In the genomic region with DNA sequence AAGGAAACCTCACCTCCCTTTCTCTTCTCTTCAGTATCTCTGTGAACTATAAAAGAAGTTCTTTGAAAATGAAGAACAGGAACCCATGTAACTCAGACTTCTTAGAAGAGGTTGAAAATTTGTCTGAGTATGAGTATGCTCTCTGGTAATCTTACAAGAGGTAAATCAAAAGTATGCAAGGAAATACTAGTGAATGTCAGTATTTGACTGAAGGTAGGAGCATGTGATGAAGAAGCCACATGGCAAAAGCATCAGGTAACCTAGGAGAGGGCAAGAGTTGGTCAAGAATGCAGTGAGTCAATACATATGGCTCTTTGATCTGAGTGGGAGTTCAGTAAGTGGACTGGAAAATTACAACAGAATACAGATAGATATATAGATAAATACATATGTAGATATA, we compare ENCODE assay signal across 23 cellular contexts.
DNase-seq lines count a peak whose midpoint lies in the region; ATAC-seq, FAIRE-seq and TF ChIP-seq lines count a peak whose summit lies in the region.
"Had no signal": no experiment of that assay in that cellular context is flagged by ENCODE, and none has a peak within 500 bp of the region (broad histone marks: within the 10 kb centered on the region; RNA-seq: fewer than 3 reads in every experiment).

No MANE protein-coding gene starts in this region.

- no peak for FAIRE-seq in HepG2 (lab: Jason Lieb, UNC)
- FAIRE-seq: A204.1, GM12892, GM18507, HTR-8/SVneo had no signal

- H3K27ac ChIP-seq in HepG2 (ENCODE audit: extremely low read length, insufficient read depth, low read length) = peak overlapping the region; percentile 67
- H3K27ac ChIP-seq in right lobe of liver = no peak overlapping the region

- TF ChIP-seq POLR2A in HepG2 (IDR thresholded peaks at IDR 0.05; ENCODE audit: insufficient read depth in 1 of 2, low read depth in 2 of 2, low read length in 2 of 2) (no peak), right lobe of liver (IDR thresholded peaks at IDR 0.05) (no peak)

- no peak for TF ChIP-seq CTCF in HepG2 (CRISPR knock-in tag; IDR thresholded peaks at IDR 0.05)
- TF ChIP-seq CTCF in right lobe of liver (IDR thresholded peaks at IDR 0.05) = no peak
- no peak for TF ChIP-seq CTCF in choroid plexus epithelial cell (conservative IDR thresholded peaks at IDR 0.05; ENCODE audit: low read depth, low read length)

- H2AFZ ChIP-seq in HepG2 (ENCODE audit: low read length) = no peak overlapping the region

- no peak overlapping the region for H3K9ac ChIP-seq in HepG2 (ENCODE audit: insufficient read depth, low read depth, low read length)

- no TSS peak for BruUV-seq in HepG2 (replicated peaks; lab: Mats Ljungman, UMichigan)

- in situ Hi-C loops in HepG2 (cut with HindIII; ENCODE audit: extremely low pct_ligation_motif_present, low pct_unique_long_range_greater_than_20kb) = no loop called here

- peaks cover 38% of the 10 kb centered on the region for H3K4me1 ChIP-seq in HepG2 (ENCODE audit: insufficient read depth, low read length)
- peaks cover 2 to 10% (median 3%) of the 10 kb centered on the region in 4 donors for H3K4me1 ChIP-seq in right lobe of liver
- H3K4me1 ChIP-seq: BE2C had no signal

- ATAC-seq in HepG2 (peak; percentile 75), right lobe of liver (no peak), sciatic nerve (no peak)
- ATAC-seq: HCT116 had no signal

- no peak for TF ChIP-seq RAD21 in HepG2 (CRISPR knock-in tag; IDR thresholded peaks at IDR 0.05)

- H3K9me3 ChIP-seq in HepG2 (ENCODE audit: low read length) (no peaks in the 10 kb centered on the region), right lobe of liver (no peaks in the 10 kb centered on the region)
- H3K9me3 ChIP-seq: BE2C had no signal

- TF ChIP-seq EP300 in HepG2 (IDR thresholded peaks at IDR 0.05; ENCODE audit: low read depth in 2 of 2, low read length in 2 of 2) (peak in 1 of 2 experiments; percentile 68; a peak in 1 of 4 replicates), HepG2 (CRISPR knock-in tag; IDR thresholded peaks at IDR 0.05; ENCODE audit: borderline replicate concordance) (no peak)

- no peaks in the 10 kb centered on the region for H4K20me1 ChIP-seq in HepG2 (ENCODE audit: insufficient read depth, low read length)

- intact Hi-C loops in HepG2 (cut with micrococcal nuclease; ENCODE audit: unreplicated experiment) (loop anchor here (2.0 kb wide), 1 partner anchor 58 kb away; no protein-coding TSS in a partner anchor), right lobe of liver (cut with DNase I) (no loop called here), sciatic nerve (cut with DNase I) (no loop called here)

- H3K36me3 ChIP-seq in HepG2 (replicated peaks in 1 of 2; ENCODE audit: control insufficient read depth in 1 of 2, insufficient read depth in 2 of 2, low read length in 2 of 2) = no peaks in the 10 kb centered on the region
- H3K36me3 ChIP-seq in right lobe of liver = no peaks in the 10 kb centered on the region
- H3K36me3 ChIP-seq: BE2C had no signal

- no peaks in the 10 kb centered on the region for H3K79me2 ChIP-seq in HepG2 (ENCODE audit: insufficient read depth, low read length)

- H3K27me3 ChIP-seq in HepG2 (ENCODE audit: control insufficient read depth in 1 of 2, insufficient read depth in 2 of 2, low read length in 2 of 2) (no peaks in the 10 kb centered on the region), right lobe of liver (no peaks in the 10 kb centered on the region)
- H3K27me3 ChIP-seq: BE2C had no signal

- CTCF ChIA-PET in HepG2 (lab: Yijun Ruan, JAX; ENCODE audit: low intra/inter-chr PET ratio, low total read pairs) = no interaction called here

- DNase-seq in HepG2 (ENCODE audit: low spot score) (peak; percentile 83), right lobe of liver (no peak), choroid plexus epithelial cell (ENCODE audit: low read depth) (peak; percentile 47), kidney tubule cell (ENCODE audit: low spot score) (peak; percentile 22), NCI-H1694 treated with DMSO at 0.1 percent for 48 hours (lab: John Stamatoyannopoulos, UW) (no peak), sciatic nerve (ENCODE audit: low spot score) (no peak), NCI-H2171 treated with DMSO at 0.1 percent for 48 hours (lab: John Stamatoyannopoulos, UW) (no peak)
- DNase-seq: ACHN; BE2C; C1 segment of cervical spinal cord; CD8-positive, alpha-beta memory T cell; COR-L47; DMS 273 treated with DMSO at 0.1 percent for 48 hours; DMS79; GDM1; GOT3; H7; HFFc6 had no signal

- H3K4me3 ChIP-seq in HepG2 (replicated peaks in 1 of 3; ENCODE audit: insufficient read depth in 1 of 3, low read depth in 2 of 3, low read length in 3 of 3) (no peak overlapping the region), right lobe of liver (no peak overlapping the region), choroid plexus epithelial cell (ENCODE audit: low read depth, low read length) (no peak overlapping the region)

- H3K4me2 ChIP-seq in HepG2 (ENCODE audit: low read depth, low read length) = no peak overlapping the region

- POLR2A ChIA-PET in HepG2 (lab: Yijun Ruan, JAX) = no interaction called here

TF ChIP-seq in HepG2, 621 proteins besides CTCF, POLR2A, EP300 and RAD21 (continues in another document):
- TF ChIP-seq ZNF614 (CRISPR knock-in tag; IDR thresholded peaks at IDR 0.05; ENCODE audit: borderline replicate concordance) (peak; percentile 65; the same call in 1 of the 2 replicates), TFAP4 (IDR thresholded peaks at IDR 0.05; ENCODE audit: borderline replicate concordance, low read depth) (peak; percentile 66; the same call in 1 of the 2 replicates), RARA (CRISPR knock-in tag; IDR thresholded peaks at IDR 0.05) (peak; percentile 92), RAD51 (IDR thresholded peaks at IDR 0.05; ENCODE audit: borderline replicate concordance) (0 out of 2 replicates have a peak, but pooled peaks have one; percentile 23), ZNF331 (CRISPR knock-in tag; IDR thresholded peaks at IDR 0.05) (no peak), TCF7 (IDR thresholded peaks at IDR 0.05; ENCODE audit: low read depth) (peak; percentile 66; the same call in 1 of the 2 replicates), NCOA2 (CRISPR knock-in tag; IDR thresholded peaks at IDR 0.05) (0 out of 2 replicates have a peak, but pooled peaks have one; percentile 38), PAXIP1 (CRISPR knock-in tag; conservative IDR thresholded peaks at IDR 0.05) (peak; percentile 50; the same call in 1 of the 2 replicates), MTA3 (CRISPR knock-in tag; IDR thresholded peaks at IDR 0.05) (no peak), NR2F6 (IDR thresholded peaks at IDR 0.05) (no peak), NR2F6 (CRISPR knock-in tag; IDR thresholded peaks at IDR 0.05) (peak; percentile 37; the same call in 1 of the 2 replicates), NR2F1 (CRISPR knock-in tag; IDR thresholded peaks at IDR 0.05) (0 out of 4 replicates have a peak, but pooled peaks of 1 of the 2 experiments have one; percentile 13)
- TF ChIP-seq, protein P1, sequence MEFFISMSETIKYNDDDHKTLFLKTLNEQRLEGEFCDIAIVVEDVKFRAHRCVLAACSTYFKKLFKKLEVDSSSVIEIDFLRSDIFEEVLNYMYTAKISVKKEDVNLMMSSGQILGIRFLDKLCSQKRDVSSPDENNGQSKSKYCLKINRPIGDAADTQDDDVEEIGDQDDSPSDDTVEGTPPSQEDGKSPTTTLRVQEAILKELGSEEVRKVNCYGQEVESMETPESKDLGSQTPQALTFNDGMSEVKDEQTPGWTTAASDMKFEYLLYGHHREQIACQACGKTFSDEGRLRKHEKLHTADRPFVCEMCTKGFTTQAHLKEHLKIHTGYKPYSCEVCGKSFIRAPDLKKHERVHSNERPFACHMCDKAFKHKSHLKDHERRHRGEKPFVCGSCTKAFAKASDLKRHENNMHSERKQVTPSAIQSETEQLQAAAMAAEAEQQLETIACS (CRISPR knock-in tag; IDR thresholded peaks at IDR 0.05) = no peak

Comparison
In these comparisons a context has a peak if more than half of its experiments do, and no peak if none do; other contexts are left out.
1. DNase-seq: peak in HepG2 (single experiment), choroid plexus epithelial cell (single experiment) and kidney tubule cell (single experiment); none in right lobe of liver (0 of 3), NCI-H1694 treated with DMSO at 0.1 percent for 48 hours (single experiment), sciatic nerve (single experiment) and NCI-H2171 treated with DMSO at 0.1 percent for 48 hours (single experiment).